In the genomic region with DNA sequence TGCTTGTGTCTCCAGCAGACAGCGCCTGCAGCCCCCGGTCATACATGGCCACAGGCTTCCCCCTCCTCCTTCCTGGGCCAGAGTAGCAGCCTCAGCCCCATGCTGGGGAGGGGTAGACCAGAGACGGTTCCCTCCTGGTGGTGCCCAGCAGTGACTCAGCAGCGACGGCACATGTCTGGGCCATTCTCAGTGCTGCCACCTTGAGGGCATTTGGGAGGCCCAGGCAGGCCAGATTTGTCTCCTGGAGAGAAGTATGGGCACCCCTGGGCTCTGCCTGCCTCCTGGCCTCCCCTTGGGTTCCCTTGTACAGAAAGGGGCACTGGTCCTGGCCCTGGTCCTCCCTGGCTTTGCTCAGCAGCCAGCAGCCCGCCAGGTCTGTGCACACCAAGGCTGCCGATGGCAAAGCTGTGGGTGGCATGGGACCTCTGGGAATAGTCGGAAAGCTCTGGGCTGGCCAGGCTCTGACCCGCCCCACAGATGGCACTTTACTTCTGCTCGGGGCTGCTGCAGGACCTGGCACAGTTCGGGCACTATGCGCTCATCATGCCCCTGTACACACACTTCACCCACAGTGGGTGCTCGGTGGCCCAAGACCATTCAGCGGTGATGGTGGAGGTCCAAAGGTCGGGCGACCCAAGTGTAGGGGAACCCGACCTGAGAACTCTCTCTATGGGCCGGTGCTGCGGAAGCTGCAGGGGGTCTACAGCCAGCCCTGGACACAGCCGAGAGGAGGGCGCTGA, we compare ENCODE assay signal across 1 cellular context.
TF ChIP-seq lines count a peak whose summit lies in the region.

No MANE protein-coding gene starts in this region.

TF ChIP-seq in HCT116, 20 proteins besides CTCF, POLR2A, EP300 and RAD21:
- no peak for TF ChIP-seq FOSL1 (IDR thresholded peaks at IDR 0.05; ENCODE audit: low read depth)
